In the genomic region with DNA sequence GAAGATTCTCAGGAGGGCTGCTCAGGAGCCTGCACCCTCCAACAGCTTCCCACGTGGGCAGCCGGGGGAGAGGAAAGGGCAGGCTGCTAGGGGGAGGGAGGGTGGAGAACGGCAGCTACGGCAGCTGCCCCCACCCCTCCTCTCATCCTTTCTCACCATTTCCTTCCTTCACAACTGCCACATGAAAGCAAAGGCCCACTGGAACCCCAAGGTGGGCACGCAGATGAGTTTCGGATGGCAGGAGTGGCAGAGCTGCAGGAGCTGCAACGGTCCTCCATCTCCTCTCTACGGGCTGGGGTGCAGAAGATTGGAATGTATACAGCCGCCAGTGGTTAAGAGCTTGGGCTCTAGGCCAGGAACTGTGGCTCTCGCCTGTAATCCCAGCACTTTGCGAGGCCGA, we compare ENCODE assay signal across 15 cellular contexts.
A peak's percentile ranks its signal among the peaks of the same experiment; 100 is the strongest.
DNase-seq lines count a peak whose midpoint lies in the region; ATAC-seq and TF ChIP-seq lines count a peak whose summit lies in the region.
"Had no signal": no experiment of that assay in that cellular context is flagged by ENCODE, and none has a peak within 500 bp of the region (broad histone marks: within the 10 kb centered on the region; RNA-seq: fewer than 3 reads in every experiment).

No MANE protein-coding gene starts in this region.

- no peak overlapping the region for H3K4me3 Mint-ChIP-seq in activated B cell treated with CpG ODN at 0.5 μM for 24 hours
- H3K4me3 Mint-ChIP-seq: HFFc6, neural crest cell had no signal

- H3K9me3 Mint-ChIP-seq in activated B cell treated with CpG ODN at 0.5 μM for 24 hours = no peaks in the 10 kb centered on the region
- H3K9me3 Mint-ChIP-seq: HFFc6, neural crest cell had no signal

- H3K36me3 ChIP-seq in left ventricle myocardium inferior (no peaks in the 10 kb centered on the region), mesenchymal stem cell (ENCODE audit: control insufficient read depth in 1 of 2, insufficient read depth in 2 of 2, low read depth in 1 of 2, low read length in 2 of 2) (no peaks in the 10 kb centered on the region), upper lobe of right lung (no peaks in the 10 kb centered on the region)

- H3K4me3 ChIP-seq in left ventricle myocardium inferior (no peak overlapping the region), right cardiac atrium (ENCODE audit: low read length) (no peak overlapping the region), mesenchymal stem cell (ENCODE audit: insufficient read depth in 1 of 2, low read depth in 1 of 2, low read length in 2 of 2) (no peak overlapping the region), upper lobe of right lung (no peak overlapping the region)
- H3K4me3 ChIP-seq: hepatocyte had no signal

- H3K9ac ChIP-seq in mesenchymal stem cell (ENCODE audit: low read length) = no peak overlapping the region

- H2BK12ac ChIP-seq in mesenchymal stem cell (ENCODE audit: low read length in 2 of 2) = peak overlapping the region; percentile 69 to 82

- H2BK120ac ChIP-seq in mesenchymal stem cell (ENCODE audit: low read depth, low read length) = peak overlapping the region; percentile 64

- H3K18ac ChIP-seq in mesenchymal stem cell (ENCODE audit: low read depth in 1 of 2, low read length in 2 of 2) = peak overlapping the region in 1 of 2 experiments; percentile 0

- no peak overlapping the region for H2AK5ac ChIP-seq in mesenchymal stem cell (ENCODE audit: low read length, severe bottlenecking)

- H3K9me3 ChIP-seq in left ventricle myocardium inferior (replicated peaks) (no peaks in the 10 kb centered on the region), right cardiac atrium (ENCODE audit: control insufficient read depth, low read length) (no peaks in the 10 kb centered on the region), mesenchymal stem cell (ENCODE audit: control insufficient read depth, low read length) (no peaks in the 10 kb centered on the region), upper lobe of right lung (no peaks in the 10 kb centered on the region)

- peak overlapping the region; percentile 6 for H2BK15ac ChIP-seq in mesenchymal stem cell (ENCODE audit: low read depth, poor library complexity, severe bottlenecking)

- peaks cover 2% of the 10 kb centered on the region for H3K27me3 Mint-ChIP-seq in activated B cell treated with CpG ODN at 0.5 μM for 24 hours

- no peak overlapping the region for H3K4me2 ChIP-seq in mesenchymal stem cell (ENCODE audit: low read length, poor library complexity, severe bottlenecking)
- H3K4me2 ChIP-seq: hepatocyte had no signal

- H3K36me3 Mint-ChIP-seq in activated B cell treated with CpG ODN at 0.5 μM for 24 hours (ENCODE audit: low read depth) = no peaks in the 10 kb centered on the region

- H3K4me1 ChIP-seq in left ventricle myocardium inferior = peaks cover 95% of the 10 kb centered on the region
- peaks cover 35% of the 10 kb centered on the region for H3K4me1 ChIP-seq in right cardiac atrium (ENCODE audit: control insufficient read depth, insufficient read depth, low read length)
- H3K4me1 ChIP-seq in mesenchymal stem cell (ENCODE audit: control insufficient read depth, insufficient read depth, low read depth, low read length) = peaks cover 34% of the 10 kb centered on the region
- H3K4me1 ChIP-seq in upper lobe of right lung = peaks cover 36% of the 10 kb centered on the region

- no peak overlapping the region for H3K23ac ChIP-seq in mesenchymal stem cell (ENCODE audit: low read length in 2 of 2)

- H2AFZ ChIP-seq in mesenchymal stem cell (ENCODE audit: low read depth, low read length) = no peak overlapping the region
- H2AFZ ChIP-seq: hepatocyte had no signal

- H3K4ac ChIP-seq in mesenchymal stem cell (ENCODE audit: low read depth in 1 of 2, low read length in 2 of 2) = peak overlapping the region in 1 of 2 experiments; percentile 15

- no peak for ATAC-seq in right cardiac atrium
- no peak for ATAC-seq in activated B cell treated with CpG ODN at 0.5 μM for 24 hours (ENCODE audit: low read depth)
- ATAC-seq in upper lobe of right lung = no peak
- ATAC-seq in GM21717 (IDR thresholded peaks at IDR 0.05; ENCODE audit: unreplicated experiment) = no peak

- peak overlapping the region; percentile 4 for H4K8ac ChIP-seq in mesenchymal stem cell (ENCODE audit: low read length)

- no peak overlapping the region for H4K91ac ChIP-seq in mesenchymal stem cell (ENCODE audit: low read length)

- no peak for TF ChIP-seq CTCF in left ventricle myocardium inferior (IDR thresholded peaks at IDR 0.05; ENCODE audit: borderline replicate concordance)
- TF ChIP-seq CTCF in activated B cell treated with CpG ODN at 0.5 μM for 24 hours (IDR thresholded peaks at IDR 0.05) = no peak
- no peak for TF ChIP-seq CTCF in upper lobe of right lung (IDR thresholded peaks at IDR 0.05)

- CTCF ChIA-PET in activated B cell treated with CpG ODN at 0.5 μM for 24 hours (lab: Charles Lee) = no interaction called here

- H2BK5ac ChIP-seq in mesenchymal stem cell (ENCODE audit: low read depth, low read length, poor library complexity, severe bottlenecking) = no peak overlapping the region

- intact Hi-C loops in left ventricle myocardium inferior (cut with micrococcal nuclease) = no loop called here
- intact Hi-C loops in right cardiac atrium (cut with DNase I) = loop anchor here in 3 of 4 donors (10.0 kb wide), 2 partner anchors 74 to 86 kb away; partner anchors contain the start of gene GAS7 (in 1 of the 3)
- intact Hi-C loops in activated B cell treated with CpG ODN at 0.5 μM for 24 hours (cut with micrococcal nuclease) = no loop called here
- intact Hi-C loops in upper lobe of right lung (cut with DNase I) = no loop called here

- no peak overlapping the region for H3K14ac ChIP-seq in mesenchymal stem cell (ENCODE audit: low read length in 2 of 2)

- DNase-seq in left ventricle myocardium inferior = no peak
- no peak for DNase-seq in right cardiac atrium
- DNase-seq in activated B cell treated with CpG ODN at 0.5 μM for 24 hours = no peak
- DNase-seq in mesenchymal stem cell = peak; percentile 61
- DNase-seq in upper lobe of right lung = peak; percentile 54
- DNase-seq in GM19240 (ENCODE audit: insufficient read length, low spot score) = no peak
- no peak for DNase-seq in activated CD8-positive, alpha-beta memory T cell treated with anti-CD3 and anti-CD28 coated beads for 24 hours
- DNase-seq: DMS 273 treated with DMSO at 0.1 percent for 48 hours; HFFc6; NCI-H2171 treated with DMSO at 0.1 percent for 48 hours; NK-92 treated with Interleukin-12 subunit alpha and Interleukin-12 subunit beta, amount 100 ng/mL, for 24 hours; SHP77 treated with DMSO at 0.1 percent for 48 hours had no signal

- peak overlapping the region; percentile 59 for H3K27ac Mint-ChIP-seq in activated B cell treated with CpG ODN at 0.5 μM for 24 hours
- H3K27ac Mint-ChIP-seq: HFFc6 had no signal

- H3K27ac ChIP-seq in left ventricle myocardium inferior (replicated peaks) (peak overlapping the region; percentile 94), right cardiac atrium (ENCODE audit: low read length) (no peak overlapping the region), mesenchymal stem cell (ENCODE audit: low read length, poor library complexity, severe bottlenecking) (no peak overlapping the region), upper lobe of right lung (no peak overlapping the region)
- H3K27ac ChIP-seq: hepatocyte had no signal

- POLR2A ChIA-PET in activated B cell treated with CpG ODN at 0.5 μM for 24 hours (lab: Charles Lee) = interaction anchor here (0.6 to 1.0 kb wide), 2 partner anchors 104 to 108 kb away, joined by 3 to 6 read pairs; no protein-coding TSS in a partner anchor

- H3K27me3 ChIP-seq in left ventricle myocardium inferior (ENCODE audit: low read depth) (no peaks in the 10 kb centered on the region), right cardiac atrium (ENCODE audit: control insufficient read depth, insufficient read depth) (no peaks in the 10 kb centered on the region), mesenchymal stem cell (ENCODE audit: control insufficient read depth in 1 of 2, insufficient read depth in 1 of 2, low read length in 2 of 2) (no peaks in the 10 kb centered on the region), upper lobe of right lung (no peaks in the 10 kb centered on the region)
- H3K27me3 ChIP-seq: hepatocyte had no signal

- 42% methylated on average over 12 of the region's 12 CpGs for WGBS in right cardiac atrium
- 44% methylated on average over 8 of the region's 12 CpGs for WGBS in mesenchymal stem cell

- H3K4me1 Mint-ChIP-seq in activated B cell treated with CpG ODN at 0.5 μM for 24 hours = peaks cover 71% of the 10 kb centered on the region

- peaks cover 4% of the 10 kb centered on the region for H3K79me1 ChIP-seq in mesenchymal stem cell (replicated peaks; ENCODE audit: low read length, poor library complexity, severe bottlenecking)

Comparison
In these comparisons a context has a peak if more than half of its experiments do, and no peak if none do; other contexts are left out.
1. intact Hi-C loops: an anchor here in right cardiac atrium (10.0 kb wide); none called in left ventricle myocardium inferior, activated B cell treated with CpG ODN at 0.5 μM for 24 hours and upper lobe of right lung.
2. DNase-seq: peak in mesenchymal stem cell (single experiment) and upper lobe of right lung (single experiment); none in left ventricle myocardium inferior (single experiment), right cardiac atrium (0 of 3), activated B cell treated with CpG ODN at 0.5 μM for 24 hours (single experiment), GM19240 (single experiment) and activated CD8-positive, alpha-beta memory T cell treated with anti-CD3 and anti-CD28 coated beads for 24 hours (single experiment).